ENCODE assay signal across 8 cellular contexts in genomic region chr16:74666425-74667214, GRCh38. TPM values are rescaled to one million over a fixed set of nuclear protein-coding genes. Genes with fewer than 3 reads are reported as not detected.
A peak's percentile ranks its signal among the peaks of the same experiment; 100 is the strongest.
DNase-seq lines count a peak whose midpoint lies in the region; ATAC-seq and TF ChIP-seq lines count a peak whose summit lies in the region.

Gene RFWD3, minus strand, starts transcription at chr16:74666877. Its CDS starts 5,428 bp downstream, at chr16:74661449.

- H3K9me3 Mint-ChIP-seq in activated T-helper 17 cell treated with anti-CD3 and anti-CD28 coated beads, Interleukin-2, amount 50 U/mL, for 72 hours, result no peaks in the 10 kb centered on the region
- H3K9me3 Mint-ChIP-seq in natural killer cell, result no peaks in the 10 kb centered on the region

- H3K27me3 Mint-ChIP-seq in activated T-helper 17 cell treated with anti-CD3 and anti-CD28 coated beads, Interleukin-2, amount 50 U/mL, for 72 hours, result no peaks in the 10 kb centered on the region
- H3K27me3 Mint-ChIP-seq in natural killer cell (ENCODE audit: low read depth in 2 of 2), result no peaks in the 10 kb centered on the region

- POLR2A ChIA-PET in RWPE1 (lab: Yijun Ruan, JAX; ENCODE audit: low non-redundant PET), result interaction anchor here (0.5 to 1.1 kb wide), 3 partner anchors 11 to 243 kb away, joined by 3 to 6 read pairs (median 3); no protein-coding TSS in a partner anchor

- H3K4me3 ChIP-seq in LNCaP clone FGC (ENCODE audit: low read depth, low read length), result peak within 1 kb of the TSS; percentile 94

- ATAC-seq in activated T-helper 17 cell treated with anti-CD3 and anti-CD28 coated beads, Interleukin-2, amount 50 U/mL, for 72 hours (replicated peaks), result peak; percentile 100
- peak; percentile 98 to 100 (median 99) for ATAC-seq in natural killer cell

- peak within 1 kb of the TSS; percentile 85 for H3K27ac ChIP-seq in RWPE1

- peak; percentile 97 for DNase-seq in Daoy (ENCODE audit: low read depth)
- DNase-seq in GOT3 (lab: John Stamatoyannopoulos, UW), result peak; percentile 91
- DNase-seq in LNCaP clone FGC (ENCODE audit: low read depth), result peak; percentile 97
- DNase-seq in RWPE1 (ENCODE audit: low spot score), result peak; percentile 100
- peak; percentile 98 for DNase-seq in fibroblast of peridontal ligament (ENCODE audit: extremely low read depth)
- peak; percentile 92 for DNase-seq in natural killer cell
- peak; percentile 97 for DNase-seq in stimulated activated naive CD4-positive, alpha-beta T cell treated with Interleukin-2 at 50 U/mL for 16 hours (lab: John Stamatoyannopoulos, UW)

- peaks cover 22% of the 10 kb centered on the region for H3K4me1 Mint-ChIP-seq in activated T-helper 17 cell treated with anti-CD3 and anti-CD28 coated beads, Interleukin-2, amount 50 U/mL, for 72 hours
- H3K4me1 Mint-ChIP-seq in natural killer cell, result peaks cover 23 to 34% of the 10 kb centered on the region in 2 donors

- H3K36me3 Mint-ChIP-seq in activated T-helper 17 cell treated with anti-CD3 and anti-CD28 coated beads, Interleukin-2, amount 50 U/mL, for 72 hours (ENCODE audit: low read depth), result peaks cover 57% of the 10 kb centered on the region
- H3K36me3 Mint-ChIP-seq in natural killer cell, result peaks cover 21% of the 10 kb centered on the region

- TF ChIP-seq CTCF in LNCaP clone FGC (IDR thresholded peaks at IDR 0.05; ENCODE audit: control insufficient read depth, extremely low read depth, insufficient read depth) (no peak), RWPE1 (conservative IDR thresholded peaks at IDR 0.05; ENCODE audit: low read depth) (no peak), natural killer cell (IDR thresholded peaks at IDR 0.05) (no peak)

- intact Hi-C loops in natural killer cell (cut with micrococcal nuclease), result loop anchor here (2.0 kb wide), 1 partner anchor 34 kb away; the partner anchor contains the start of gene MLKL

- CTCF ChIA-PET in RWPE1 (lab: Yijun Ruan, JAX), result interaction anchor here (0.5 kb wide), 1 partner anchor 69 kb away, joined by 3 read pairs; no protein-coding TSS in a partner anchor

- H3K4me3 Mint-ChIP-seq in activated T-helper 17 cell treated with anti-CD3 and anti-CD28 coated beads, Interleukin-2, amount 50 U/mL, for 72 hours, result peak within 1 kb of the TSS; percentile 96
- H3K4me3 Mint-ChIP-seq in natural killer cell, result peak within 1 kb of the TSS; percentile 99

- H3K27ac Mint-ChIP-seq in activated T-helper 17 cell treated with anti-CD3 and anti-CD28 coated beads, Interleukin-2, amount 50 U/mL, for 72 hours, result peak within 1 kb of the TSS; percentile 96
- H3K27ac Mint-ChIP-seq in natural killer cell, result peak within 1 kb of the TSS; percentile 92 to 93

RNA-seq across cellular contexts. Expression of gene RFWD3, which starts in this region (rescaled TPM):
- 35.3 and 38.0 TPM in 2 replicates for total RNA-seq in Daoy (2014; rRNA removed; shearing (Covaris generic))
- total RNA-seq in activated T-helper 17 cell treated with anti-CD3 and anti-CD28 coated beads, Interleukin-2, amount 50 U/mL, for 72 hours, result 100 to 1,000 TPM in 1 of 2 donors, 10 to 100 TPM in 1; 71.5 to 109 TPM
- total RNA-seq in natural killer cell, result 10 to 100 TPM; 41.1 to 53.4 (median 47.5) TPM

Comparison
In these comparisons a context has a peak if more than half of its experiments do, and no peak if none do; other contexts are left out.
1. Peak in every context shown above with its lines: DNase-seq, ATAC-seq, H3K4me3 ChIP-seq and H3K27ac ChIP-seq.